24 cellular contexts compared by ENCODE assay signal in genomic region chr11:7656704-7657103, GRCh38. TPM values are rescaled to one million over a fixed set of nuclear protein-coding genes. Genes with fewer than 3 reads are reported as not detected.
DNase-seq lines count a peak whose midpoint lies in the region; ATAC-seq, FAIRE-seq and TF ChIP-seq lines count a peak whose summit lies in the region.
"Had no signal": no experiment of that assay in that cellular context is flagged by ENCODE, and none has a peak within 500 bp of the region (broad histone marks: within the 10 kb centered on the region; RNA-seq: fewer than 3 reads in every experiment).

No MANE protein-coding gene starts in this region.

- peaks cover 2% of the 10 kb centered on the region; the same call in 1 of the 2 replicates for H3K36me3 ChIP-seq in IMR-90 (ENCODE audit: control insufficient read depth, insufficient read depth, low read length)
- H3K36me3 ChIP-seq: ovary had no signal

- H2AFZ ChIP-seq in IMR-90 (replicated peaks; ENCODE audit: low read length, poor library complexity), result peak overlapping the region; percentile 51

- H3K9me1 ChIP-seq in IMR-90 (ENCODE audit: insufficient read depth, low read length), result no peaks in the 10 kb centered on the region

- FAIRE-seq in HTR-8/SVneo (lab: Jason Lieb, UNC), result no peak
- FAIRE-seq: RCC 7860 had no signal

- no peak overlapping the region for H2AK5ac ChIP-seq in IMR-90 (ENCODE audit: low read depth, low read length)

- H3K56ac ChIP-seq in IMR-90 (ENCODE audit: extremely low read depth, insufficient read depth, low read length), result no peak overlapping the region

- H2BK5ac ChIP-seq in IMR-90 (ENCODE audit: low read depth, low read length, poor library complexity, severe bottlenecking), result no peak overlapping the region

- H3K4me3 ChIP-seq in IMR-90 (ENCODE audit: insufficient read depth, low read depth, low read length) (no peak overlapping the region), dorsolateral prefrontal cortex (no peak overlapping the region)
- H3K4me3 ChIP-seq: BLaER1 treated with 17β-estradiol and CSF1 and Interleukin-3, amounts not matched to agents 10 nM and 100 nM; ovary; vagina had no signal

- H2BK20ac ChIP-seq in IMR-90 (ENCODE audit: low read depth, low read length), result no peak overlapping the region

- dilution Hi-C loops in IMR-90 (cut with HindIII; ENCODE audit: low sequenced_read_pairs, unreplicated experiment), result no loop called here

- ATAC-seq in IMR-90 (ENCODE audit: low read depth), result no peak
- peak; percentile 15 for ATAC-seq in left lobe of liver
- ATAC-seq in sciatic nerve, result peak; percentile 29
- no peak for ATAC-seq in activated CD4-positive, CD25-positive, alpha-beta regulatory T cell treated with anti-CD3 and anti-CD28 coated beads, Interleukin-2, amount 50 U/mL, for 24 hours
- ATAC-seq in HG03039 (IDR thresholded peaks at IDR 0.05; ENCODE audit: unreplicated experiment), result no peak

- no peak for DNase-seq in IMR-90
- no peak for DNase-seq in dorsolateral prefrontal cortex
- no peak for DNase-seq in left lobe of liver (ENCODE audit: low spot score)
- DNase-seq in sciatic nerve (ENCODE audit: low spot score), result no peak
- DNase-seq in HTR-8/SVneo (ENCODE audit: insufficient read length, low spot score), result no peak
- no peak for DNase-seq in NCI-H526 (lab: John Stamatoyannopoulos, UW)
- DNase-seq: COR-L47; DND-41; NCI-H1048; NCI-H1694 treated with DMSO at 0.1 percent for 48 hours; NCI-H524 treated with DMSO at 0.1 percent for 48 hours; stimulated activated CD4-positive, alpha-beta T cell treated with anti-CD3 and anti-CD28 coated beads, Interleukin-15, amount 100 ng/mL, for 24 hours had no signal

- no peak overlapping the region for H4K5ac ChIP-seq in IMR-90 (ENCODE audit: low read depth, low read length)

- no peak overlapping the region for H3K9ac ChIP-seq in IMR-90 (ENCODE audit: low read depth, low read length)

- 88% methylated on average over 3 of the region's 11 CpGs; no CpG with 5 or more reads in 1 of the 2 experiments for WGBS in IMR-90 (ENCODE audit: extremely low coverage in 2 of 2, insufficient read length in 1 of 2), 2 experiments

- H3K18ac ChIP-seq in IMR-90 (ENCODE audit: low read depth, low read length), result no peak overlapping the region

- no peak for TF ChIP-seq POLR2A in IMR-90 (IDR thresholded peaks at IDR 0.05; ENCODE audit: low read depth, low read length)

- H2AK9ac ChIP-seq in IMR-90 (replicated peaks; ENCODE audit: low read depth, low read length, poor library complexity), result peak overlapping the region; percentile 42

- BruUV-seq in IMR-90 (replicated peaks; lab: Mats Ljungman, UMichigan), result no TSS peak

- no peaks in the 10 kb centered on the region for H3K4me1 ChIP-seq in IMR-90 (ENCODE audit: control insufficient read depth, insufficient read depth, low read length)
- H3K4me1 ChIP-seq: vagina had no signal

- no peaks in the 10 kb centered on the region for H4K20me1 ChIP-seq in IMR-90 (ENCODE audit: insufficient read depth, low read length)

- POLR2A ChIA-PET in IMR-90 (lab: Charles Lee; ENCODE audit: unreplicated experiment), result interaction anchor here (1.0 kb wide), 1 partner anchor 85 kb away, joined by 5 read pairs; no protein-coding TSS in a partner anchor

- intact Hi-C loops in IMR-90 (cut with micrococcal nuclease), result loop anchor here (2.0 kb wide), 2 partner anchors 86 to 144 kb away; partner anchors contain the start of gene PPFIBP2
- intact Hi-C loops in dorsolateral prefrontal cortex (cut with DNase I), result loop anchor here (1.0 to 10.0 kb wide), 5 partner anchors 85 to 402 kb away; partner anchors contain the start of genes PPFIBP2 (in 2 of the 2) and SYT9 (in 1 of the 2)
- intact Hi-C loops in sciatic nerve (cut with DNase I), result loop anchor here (5.0 kb wide), 1 partner anchor 84 kb away; no protein-coding TSS in a partner anchor

- H3K27me3 ChIP-seq in IMR-90 (ENCODE audit: control insufficient read depth, insufficient read depth, low read length), result no peaks in the 10 kb centered on the region
- no peaks in the 10 kb centered on the region for H3K27me3 ChIP-seq in dorsolateral prefrontal cortex
- H3K27me3 ChIP-seq: BLaER1 treated with 17β-estradiol and CSF1 and Interleukin-3, amounts not matched to agents 10 nM and 100 nM; ovary; vagina had no signal

- H3K23ac ChIP-seq in IMR-90 (ENCODE audit: low read depth, low read length), result no peak overlapping the region

- no peak overlapping the region for H3K4me2 ChIP-seq in IMR-90 (ENCODE audit: low read depth, low read length)

- TF ChIP-seq CTCF in IMR-90 (conservative IDR thresholded peaks at IDR 0.05; ENCODE audit: low read depth, low read length) (no peak), dorsolateral prefrontal cortex (IDR thresholded peaks at IDR 0.05 in 54 of 56, conservative IDR thresholded peaks at IDR 0.05 in 2 of 56; ENCODE audit: low read depth in 1 of 56, partially characterized antibody in 56 of 56) (no peak)

- H3K79me1 ChIP-seq in IMR-90 (ENCODE audit: low read depth in 1 of 2, low read length in 2 of 2), result no peaks in the 10 kb centered on the region

- no peak overlapping the region for H2BK15ac ChIP-seq in IMR-90 (ENCODE audit: low read depth, low read length)

- no peak overlapping the region for H2BK120ac ChIP-seq in IMR-90 (ENCODE audit: low read depth, low read length)

- H3K14ac ChIP-seq in IMR-90 (replicated peaks; ENCODE audit: low read depth, low read length), result no peak overlapping the region

- no peak overlapping the region for H3K27ac ChIP-seq in IMR-90 (ENCODE audit: insufficient read depth, low read length)
- peak overlapping the region in 57 of 59 donors; percentile 28 to 98 (median 82) for H3K27ac ChIP-seq in dorsolateral prefrontal cortex
- H3K27ac ChIP-seq: BLaER1 treated with 17β-estradiol and CSF1 and Interleukin-3, amounts not matched to agents 10 nM and 100 nM; ovary; vagina had no signal

- no peak for TF ChIP-seq RAD21 in IMR-90 (IDR thresholded peaks at IDR 0.05; ENCODE audit: low read length)

- H3K4ac ChIP-seq in IMR-90 (ENCODE audit: low read depth, low read length), result no peak overlapping the region

- no peak overlapping the region for H4K8ac ChIP-seq in IMR-90 (ENCODE audit: low read depth in 2 of 2, low read length in 2 of 2)

- CTCF ChIA-PET in IMR-90 (lab: Yijun Ruan, JAX), result interaction anchor here (0.7 to 3.8 kb wide), 11 partner anchors 7 to 144 kb away, joined by 3 to 59 read pairs (median 4); no protein-coding TSS in a partner anchor

- H4K91ac ChIP-seq in IMR-90 (ENCODE audit: insufficient read depth, low read depth, low read length), result no peak overlapping the region

- in situ Hi-C loops in IMR-90 (cut with MboI; ENCODE audit: low sequenced_read_pairs), result no loop called here

- no peaks in the 10 kb centered on the region for H3K9me3 ChIP-seq in IMR-90 (ENCODE audit: control insufficient read depth, insufficient read depth, low read length)
- H3K9me3 ChIP-seq: BLaER1 treated with 17β-estradiol and CSF1 and Interleukin-3, amounts not matched to agents 10 nM and 100 nM; ovary; vagina had no signal

TF ChIP-seq in IMR-90, 13 proteins besides CTCF, POLR2A, EP300 and RAD21:
- TF ChIP-seq FOS (IDR thresholded peaks at IDR 0.05; ENCODE audit: low read depth, low read length) (no peak), MAFK (IDR thresholded peaks at IDR 0.05; ENCODE audit: low read depth, low read length) (no peak), SMC3 (IDR thresholded peaks at IDR 0.05; ENCODE audit: low read depth, low read length) (no peak), CHD1 (IDR thresholded peaks at IDR 0.05; ENCODE audit: low read depth, low read length) (no peak), BHLHE40 (IDR thresholded peaks at IDR 0.05; ENCODE audit: low read depth, low read length) (no peak), RFX5 (IDR thresholded peaks at IDR 0.05; ENCODE audit: low read depth, low read length) (no peak), USF2 (IDR thresholded peaks at IDR 0.05; ENCODE audit: low read depth, low read length) (no peak), ELK1 (IDR thresholded peaks at IDR 0.05; ENCODE audit: borderline replicate concordance, low read depth, low read length) (no peak), RCOR1 (IDR thresholded peaks at IDR 0.05; ENCODE audit: insufficient replicate concordance, low read length) (no peak), MXI1 (IDR thresholded peaks at IDR 0.05; ENCODE audit: borderline replicate concordance, low read depth, low read length) (no peak), NFE2L2 (IDR thresholded peaks at IDR 0.05; ENCODE audit: low read depth, low read length) (no peak)

RNA-seq across cellular contexts. Expression of gene CYB5R2, which starts 16.6 kb away (rescaled TPM):
- total RNA-seq in IMR-90 (2012; rRNA removed) (3.9 and 4.7 TPM in 2 replicates), dorsolateral prefrontal cortex (10 to 100 TPM in 91 of 120 experiments, 1 to 10 TPM in 29; 2.8 to 93.4 (median 15.1) TPM), left lobe of liver (2.8 TPM), sciatic nerve (96.4 TPM)
- polyA plus RNA-seq in IMR-90 (2012; rRNA removed), result 3.9 and 4.5 TPM in 2 replicates
- polyA plus RNA-seq in IMR-90 (2012; cell fraction: cytosol; rRNA removed), result 1.4 and 2.5 TPM in 2 replicates
- polyA plus RNA-seq in IMR-90 (2012; cell fraction: nucleus; rRNA removed; ENCODE audit: low replicate concordance), result 3.1 and 7.8 TPM in 2 replicates

RNA-seq across cellular contexts. Expression of gene OVCH2, which starts 49.6 kb away (rescaled TPM):
- total RNA-seq in IMR-90 (2012; rRNA removed), result under 0.01 TPM in 1 of 2 replicates, not detected in the other
- 0.07 TPM in 1 of 2 replicates, not detected in the other for polyA plus RNA-seq in IMR-90 (2012; rRNA removed)
- polyA plus RNA-seq in IMR-90 (2012; cell fraction: cytosol; rRNA removed), result 0.02 TPM in 1 of 2 replicates, not detected in the other
- polyA plus RNA-seq in IMR-90 (2012; cell fraction: nucleus; rRNA removed; ENCODE audit: low replicate concordance), result 0.05 and 2.3 TPM in 2 replicates
- 1 to 10 TPM in 1 of 120 experiments, under 1 TPM in 1, not detected in 118; 0.33 to 1.8 TPM for total RNA-seq in dorsolateral prefrontal cortex
- total RNA-seq in left lobe of liver, result not detected
- not detected for total RNA-seq in sciatic nerve
- total RNA-seq: activated CD4-positive, alpha-beta T cell treated with anti-CD3 and anti-CD28 coated beads, Interleukin-2, amount 10 ng/mL, durations not matched to agents 7 days and 5 days; activated naive CD4-positive, alpha-beta T cell treated with anti-CD3 and anti-CD28 coated beads, Interleukin-2, amount 50 U/mL, for 72 hours; activated T-helper 17 cell treated with anti-CD3 and anti-CD28 coated beads, Interleukin-2, amount 50 U/mL, for 72 hours; LHCN-M2; natural killer cell treated with Interleukin-12 subunit alpha and Interleukin-12 subunit beta and Interleukin-15 and Interleukin-18, amount 100 ng/mL, for 72 hours; SK-MEL-5; vagina had no signal
- polyA plus RNA-seq: ovary had no signal

Comparison
In these comparisons a context has a peak if more than half of its experiments do, and no peak if none do; other contexts are left out.
1. ATAC-seq: peak in left lobe of liver (single experiment) and sciatic nerve (single experiment); none in IMR-90 (single experiment), activated CD4-positive, CD25-positive, alpha-beta regulatory T cell treated with anti-CD3 and anti-CD28 coated beads, Interleukin-2, amount 50 U/mL, for 24 hours (0 of 2) and HG03039 (single experiment).